In the genomic region with DNA sequence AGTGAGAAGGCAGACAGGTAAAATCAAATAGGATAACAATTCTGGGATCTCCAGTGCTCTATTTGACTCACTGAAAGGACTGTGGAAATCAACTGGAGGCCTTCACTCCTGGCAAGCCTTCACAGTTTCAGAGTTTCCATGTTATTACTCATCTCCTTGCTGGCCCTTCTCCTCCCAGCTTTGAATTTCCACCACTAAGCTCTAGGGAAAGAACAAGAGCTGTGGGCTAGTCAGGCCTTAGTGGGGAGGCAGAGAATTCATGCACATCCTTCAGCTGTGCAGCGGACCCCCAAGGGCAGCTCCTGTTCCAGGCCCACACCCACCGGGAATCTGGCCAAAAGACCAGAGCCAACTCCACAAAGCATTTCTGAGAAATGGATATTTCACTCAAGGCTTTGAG, we compare ENCODE assay signal across 13 cellular contexts. TPM values are rescaled to one million over a fixed set of nuclear protein-coding genes. Genes with fewer than 3 reads are reported as not detected.
DNase-seq lines count a peak whose midpoint lies in the region; ATAC-seq and TF ChIP-seq lines count a peak whose summit lies in the region.
"Had no signal": no experiment of that assay in that cellular context is flagged by ENCODE, and none has a peak within 500 bp of the region (broad histone marks: within the 10 kb centered on the region; RNA-seq: fewer than 3 reads in every experiment).

No MANE protein-coding gene starts in this region.

- CTCF ChIA-PET in activated CD8-positive, alpha-beta memory T cell treated with anti-CD3 and anti-CD28 coated beads, Interleukin-2, amount 10 ng/mL, durations not matched to agents 7 days and 5 days (lab: Charles Lee), result no interaction called here

- ATAC-seq in SK-N-SH treated with all-trans-retinoic acid at 6 μM for 48 hours, result peak; percentile 42; the same call in 2 of the 3 replicates
- ATAC-seq in activated CD8-positive, alpha-beta memory T cell treated with anti-CD3 and anti-CD28 coated beads, Interleukin-2, amount 10 ng/mL, durations not matched to agents 7 days and 5 days, result no peak

- peak overlapping the region in 1 of 3 experiments; percentile 15 for H3K4me3 Mint-ChIP-seq in nephron
- H3K4me3 Mint-ChIP-seq in activated CD8-positive, alpha-beta memory T cell treated with anti-CD3 and anti-CD28 coated beads, Interleukin-2, amount 10 ng/mL, durations not matched to agents 7 days and 5 days, result no peak overlapping the region

- TF ChIP-seq CTCF in nephron (IDR thresholded peaks at IDR 0.05; ENCODE audit: unreplicated experiment in 3 of 3), result no peak
- TF ChIP-seq CTCF in GM10266 (IDR thresholded peaks at IDR 0.05; ENCODE audit: control insufficient read depth, insufficient read depth, low read depth, missing control alignments), result no peak

- no peaks in the 10 kb centered on the region for H3K9me3 Mint-ChIP-seq in nephron
- peaks cover 2% of the 10 kb centered on the region for H3K9me3 Mint-ChIP-seq in activated CD8-positive, alpha-beta memory T cell treated with anti-CD3 and anti-CD28 coated beads, Interleukin-2, amount 10 ng/mL, durations not matched to agents 7 days and 5 days (ENCODE audit: low read depth)

- peaks cover 26% of the 10 kb centered on the region for H3K36me3 Mint-ChIP-seq in nephron (ENCODE audit: low read depth)
- peaks cover 45% of the 10 kb centered on the region for H3K36me3 Mint-ChIP-seq in activated CD8-positive, alpha-beta memory T cell treated with anti-CD3 and anti-CD28 coated beads, Interleukin-2, amount 10 ng/mL, durations not matched to agents 7 days and 5 days

- H3K4me1 Mint-ChIP-seq in nephron, result peaks cover 60% of the 10 kb centered on the region
- no peaks in the 10 kb centered on the region for H3K4me1 Mint-ChIP-seq in activated CD8-positive, alpha-beta memory T cell treated with anti-CD3 and anti-CD28 coated beads, Interleukin-2, amount 10 ng/mL, durations not matched to agents 7 days and 5 days

- DNase-seq in AG08396 (ENCODE audit: low spot score) (peak; percentile 75), fibroblast of peridontal ligament (ENCODE audit: extremely low read depth) (peak; percentile 98), occipital lobe (lab: John Stamatoyannopoulos, UW) (no peak), NCI-H146 treated with DMSO at 0.1 percent for 48 hours (lab: John Stamatoyannopoulos, UW; ENCODE audit: unreplicated experiment) (no peak), GM10266 (ENCODE audit: extremely low spot score) (no peak)
- DNase-seq in activated CD8-positive, alpha-beta memory T cell treated with anti-CD3 and anti-CD28 coated beads, Interleukin-2, amount 10 ng/mL, durations not matched to agents 7 days and 5 days, result no peak
- DNase-seq: ACHN; activated CD8-positive, alpha-beta memory T cell treated with anti-CD3 and anti-CD28 coated beads, Interleukin-2, amount 50 U/mL, for 48 hours; NCI-H748 treated with DMSO at 0.1 percent for 48 hours; stimulated activated CD4-positive, alpha-beta T cell treated with anti-CD3 and anti-CD28 coated beads, Interleukin-12 subunit alpha, Interleukin-12 subunit beta, amount 100 ng/mL, for 4 hours; WERI-Rb-1 had no signal

- H3K27ac Mint-ChIP-seq in nephron, result peak overlapping the region in 2 of 3 experiments; percentile 73 to 88
- H3K27ac Mint-ChIP-seq in activated CD8-positive, alpha-beta memory T cell treated with anti-CD3 and anti-CD28 coated beads, Interleukin-2, amount 10 ng/mL, durations not matched to agents 7 days and 5 days, result no peak overlapping the region

- H3K27me3 Mint-ChIP-seq in nephron (ENCODE audit: low read depth), result peaks cover 11% of the 10 kb centered on the region
- H3K27me3 Mint-ChIP-seq in activated CD8-positive, alpha-beta memory T cell treated with anti-CD3 and anti-CD28 coated beads, Interleukin-2, amount 10 ng/mL, durations not matched to agents 7 days and 5 days, result no peaks in the 10 kb centered on the region

TF ChIP-seq in SK-N-SH treated with all-trans-retinoic acid at 6 μM for 48 hours, 23 proteins besides CTCF, POLR2A, EP300 and RAD21:
- TF ChIP-seq ESRRG (CRISPR knock-in tag; IDR thresholded peaks at IDR 0.05) (no peak), ZFP3 (CRISPR knock-in tag; IDR thresholded peaks at IDR 0.05) (no peak), ISL1 (CRISPR knock-in tag; IDR thresholded peaks at IDR 0.05) (no peak), ZNF70 (CRISPR knock-in tag; IDR thresholded peaks at IDR 0.05) (no peak), RARB (CRISPR knock-in tag; IDR thresholded peaks at IDR 0.05) (no peak), CSDC2 (CRISPR knock-in tag; IDR thresholded peaks at IDR 0.05) (no peak), BACH2 (CRISPR knock-in tag; IDR thresholded peaks at IDR 0.05; ENCODE audit: borderline replicate concordance) (no peak), ZC3H10 (CRISPR knock-in tag; IDR thresholded peaks at IDR 0.05) (no peak), ZFP30 (CRISPR knock-in tag; IDR thresholded peaks at IDR 0.05) (no peak), OSR1 (CRISPR knock-in tag; IDR thresholded peaks at IDR 0.05) (no peak)
- TF ChIP-seq, protein P1, sequence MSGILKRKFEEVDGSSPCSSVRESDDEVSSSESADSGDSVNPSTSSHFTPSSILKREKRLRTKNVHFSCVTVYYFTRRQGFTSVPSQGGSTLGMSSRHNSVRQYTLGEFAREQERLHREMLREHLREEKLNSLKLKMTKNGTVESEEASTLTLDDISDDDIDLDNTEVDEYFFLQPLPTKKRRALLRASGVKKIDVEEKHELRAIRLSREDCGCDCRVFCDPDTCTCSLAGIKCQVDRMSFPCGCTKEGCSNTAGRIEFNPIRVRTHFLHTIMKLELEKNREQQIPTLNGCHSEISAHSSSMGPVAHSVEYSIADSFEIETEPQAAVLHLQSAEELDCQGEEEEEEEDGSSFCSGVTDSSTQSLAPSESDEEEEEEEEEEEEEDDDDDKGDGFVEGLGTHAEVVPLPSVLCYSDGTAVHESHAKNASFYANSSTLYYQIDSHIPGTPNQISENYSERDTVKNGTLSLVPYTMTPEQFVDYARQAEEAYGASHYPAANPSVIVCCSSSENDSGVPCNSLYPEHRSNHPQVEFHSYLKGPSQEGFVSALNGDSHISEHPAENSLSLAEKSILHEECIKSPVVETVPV (CRISPR knock-in tag; IDR thresholded peaks at IDR 0.05), result no peak
- TF ChIP-seq, protein P2, sequence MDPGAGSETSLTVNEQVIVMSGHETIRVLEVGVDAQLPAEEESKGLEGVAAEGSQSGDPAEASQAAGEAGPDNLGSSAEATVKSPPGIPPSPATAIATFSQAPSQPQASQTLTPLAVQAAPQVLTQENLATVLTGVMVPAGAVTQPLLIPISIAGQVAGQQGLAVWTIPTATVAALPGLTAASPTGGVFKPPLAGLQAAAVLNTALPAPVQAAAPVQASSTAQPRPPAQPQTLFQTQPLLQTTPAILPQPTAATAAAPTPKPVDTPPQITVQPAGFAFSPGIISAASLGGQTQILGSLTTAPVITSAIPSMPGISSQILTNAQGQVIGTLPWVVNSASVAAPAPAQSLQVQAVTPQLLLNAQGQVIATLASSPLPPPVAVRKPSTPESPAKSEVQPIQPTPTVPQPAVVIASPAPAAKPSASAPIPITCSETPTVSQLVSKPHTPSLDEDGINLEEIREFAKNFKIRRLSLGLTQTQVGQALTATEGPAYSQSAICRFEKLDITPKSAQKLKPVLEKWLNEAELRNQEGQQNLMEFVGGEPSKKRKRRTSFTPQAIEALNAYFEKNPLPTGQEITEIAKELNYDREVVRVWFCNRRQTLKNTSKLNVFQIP (CRISPR knock-in tag; IDR thresholded peaks at IDR 0.05; ENCODE audit: borderline replicate concordance, low read depth), result no peak
- TF ChIP-seq, protein P3, sequence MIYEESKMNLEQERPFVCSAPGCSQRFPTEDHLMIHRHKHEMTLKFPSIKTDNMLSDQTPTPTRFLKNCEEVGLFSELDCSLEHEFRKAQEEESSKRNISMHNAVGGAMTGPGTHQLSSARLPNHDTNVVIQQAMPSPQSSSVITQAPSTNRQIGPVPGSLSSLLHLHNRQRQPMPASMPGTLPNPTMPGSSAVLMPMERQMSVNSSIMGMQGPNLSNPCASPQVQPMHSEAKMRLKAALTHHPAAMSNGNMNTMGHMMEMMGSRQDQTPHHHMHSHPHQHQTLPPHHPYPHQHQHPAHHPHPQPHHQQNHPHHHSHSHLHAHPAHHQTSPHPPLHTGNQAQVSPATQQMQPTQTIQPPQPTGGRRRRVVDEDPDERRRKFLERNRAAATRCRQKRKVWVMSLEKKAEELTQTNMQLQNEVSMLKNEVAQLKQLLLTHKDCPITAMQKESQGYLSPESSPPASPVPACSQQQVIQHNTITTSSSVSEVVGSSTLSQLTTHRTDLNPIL (CRISPR knock-in tag; IDR thresholded peaks at IDR 0.05; ENCODE audit: low read depth), result no peak

RNA-seq across cellular contexts. Expression of a gene that starts 26.0 kb away (rescaled TPM):
- 66.6 TPM for total RNA-seq in occipital lobe
- total RNA-seq in activated CD8-positive, alpha-beta memory T cell treated with anti-CD3 and anti-CD28 coated beads, Interleukin-2, amount 10 ng/mL, durations not matched to agents 7 days and 5 days, result 10 to 100 TPM in 1 of 2 experiments, 1 to 10 TPM in 1; 9.1 to 14.8 TPM

Comparison
In these comparisons a context has a peak if more than half of its experiments do, and no peak if none do; other contexts are left out.
1. DNase-seq: peak in AG08396 (single experiment) and fibroblast of peridontal ligament (single experiment); none in occipital lobe (single experiment), NCI-H146 treated with DMSO at 0.1 percent for 48 hours (single experiment), GM10266 (single experiment) and activated CD8-positive, alpha-beta memory T cell treated with anti-CD3 and anti-CD28 coated beads, Interleukin-2, amount 10 ng/mL, durations not matched to agents 7 days and 5 days (single experiment).